1 cellular context compared by ENCODE assay signal in genomic region chr6:5673016-5673415, GRCh38.
TF ChIP-seq lines count a peak whose summit lies in the region.

No MANE protein-coding gene starts in this region.

TF ChIP-seq in SK-N-SH, 30 proteins besides CTCF, POLR2A, EP300 and RAD21 (continued from another document):
- TF ChIP-seq, protein P1, sequence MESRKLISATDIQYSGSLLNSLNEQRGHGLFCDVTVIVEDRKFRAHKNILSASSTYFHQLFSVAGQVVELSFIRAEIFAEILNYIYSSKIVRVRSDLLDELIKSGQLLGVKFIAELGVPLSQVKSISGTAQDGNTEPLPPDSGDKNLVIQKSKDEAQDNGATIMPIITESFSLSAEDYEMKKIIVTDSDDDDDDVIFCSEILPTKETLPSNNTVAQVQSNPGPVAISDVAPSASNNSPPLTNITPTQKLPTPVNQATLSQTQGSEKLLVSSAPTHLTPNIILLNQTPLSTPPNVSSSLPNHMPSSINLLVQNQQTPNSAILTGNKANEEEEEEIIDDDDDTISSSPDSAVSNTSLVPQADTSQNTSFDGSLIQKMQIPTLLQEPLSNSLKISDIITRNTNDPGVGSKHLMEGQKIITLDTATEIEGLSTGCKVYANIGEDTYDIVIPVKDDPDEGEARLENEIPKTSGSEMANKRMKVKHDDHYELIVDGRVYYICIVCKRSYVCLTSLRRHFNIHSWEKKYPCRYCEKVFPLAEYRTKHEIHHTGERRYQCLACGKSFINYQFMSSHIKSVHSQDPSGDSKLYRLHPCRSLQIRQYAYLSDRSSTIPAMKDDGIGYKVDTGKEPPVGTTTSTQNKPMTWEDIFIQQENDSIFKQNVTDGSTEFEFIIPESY (IDR thresholded peaks at IDR 0.05; ENCODE audit: borderline replicate concordance, low read depth): no peak
- TF ChIP-seq FOSL2 (IDR thresholded peaks at IDR 0.05; ENCODE audit: borderline replicate concordance, low read depth) (no peak), TAF1 (IDR thresholded peaks at IDR 0.05; ENCODE audit: borderline replicate concordance, low read depth, low read length) (no peak), GATA2 (CRISPR knock-in tag; IDR thresholded peaks at IDR 0.05) (no peak), ELF1 (IDR thresholded peaks at IDR 0.05) (no peak), TEAD4 (IDR thresholded peaks at IDR 0.05; ENCODE audit: borderline replicate concordance, insufficient read depth) (no peak), RFX5 (IDR thresholded peaks at IDR 0.05; ENCODE audit: low read length) (no peak), EZH2phosphoT487 (IDR thresholded peaks at IDR 0.05; ENCODE audit: borderline replicate concordance, low read depth) (no peak)
- TF ChIP-seq, protein P2, sequence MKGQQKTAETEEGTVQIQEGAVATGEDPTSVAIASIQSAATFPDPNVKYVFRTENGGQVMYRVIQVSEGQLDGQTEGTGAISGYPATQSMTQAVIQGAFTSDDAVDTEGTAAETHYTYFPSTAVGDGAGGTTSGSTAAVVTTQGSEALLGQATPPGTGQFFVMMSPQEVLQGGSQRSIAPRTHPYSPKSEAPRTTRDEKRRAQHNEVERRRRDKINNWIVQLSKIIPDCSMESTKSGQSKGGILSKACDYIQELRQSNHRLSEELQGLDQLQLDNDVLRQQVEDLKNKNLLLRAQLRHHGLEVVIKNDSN (IDR thresholded peaks at IDR 0.05; ENCODE audit: borderline replicate concordance, low read depth): no peak
